Comparison of ENCODE assay signal across 9 cellular contexts in genomic region chr13:49292742-49293498, GRCh38. TPM values are rescaled to one million over a fixed set of nuclear protein-coding genes. Genes with fewer than 3 reads are reported as not detected.
DNase-seq lines count a peak whose midpoint lies in the region; ATAC-seq and TF ChIP-seq lines count a peak whose summit lies in the region.
"Had no signal": no experiment of that assay in that cellular context is flagged by ENCODE, and none has a peak within 500 bp of the region (broad histone marks: within the 10 kb centered on the region; RNA-seq: fewer than 3 reads in every experiment).

No MANE protein-coding gene starts in this region.

- H3K4me3 ChIP-seq in fibroblast of the aortic adventitia (ENCODE audit: low read depth, low read length) (no peak overlapping the region), skeletal muscle cell (ENCODE audit: low read depth, low read length) (no peak overlapping the region), endodermal cell (ENCODE audit: low read length) (no peak overlapping the region)
- H3K4me3 ChIP-seq: A549 had no signal

- no peak overlapping the region for H3K27ac Mint-ChIP-seq in endodermal cell

- H3K27me3 ChIP-seq in endodermal cell (ENCODE audit: control insufficient read depth, insufficient read depth, low read length, poor library complexity, severe bottlenecking) = no peaks in the 10 kb centered on the region

- 72 to 91% methylated on average over 3 to 6 of the region's 6 CpGs for WGBS in endodermal cell (ENCODE audit: insufficient coverage in 1 of 2, insufficient read length in 1 of 2), 2 experiments

- H3K9me3 ChIP-seq in endodermal cell (ENCODE audit: control insufficient read depth, low read length) = no peaks in the 10 kb centered on the region
- H3K9me3 ChIP-seq: A549 had no signal

- ATAC-seq in HG02884 (IDR thresholded peaks at IDR 0.05; ENCODE audit: unreplicated experiment) = no peak
- ATAC-seq: A549 had no signal

- TF ChIP-seq CTCF in fibroblast of the aortic adventitia (IDR thresholded peaks at IDR 0.05; ENCODE audit: insufficient read depth, low read length) = no peak
- TF ChIP-seq CTCF in endodermal cell (conservative IDR thresholded peaks at IDR 0.05) = no peak

- H3K9ac ChIP-seq in endodermal cell (ENCODE audit: extremely low read depth, low read length, poor library complexity, severe bottlenecking) = no peak overlapping the region

- H3K4me1 ChIP-seq in endodermal cell (ENCODE audit: control insufficient read depth, insufficient read depth, low read length) = no peaks in the 10 kb centered on the region
- H3K4me1 ChIP-seq: A549 had no signal

- H3K9me3 Mint-ChIP-seq in endodermal cell = no peaks in the 10 kb centered on the region

- H3K27me3 Mint-ChIP-seq in endodermal cell (ENCODE audit: insufficient read depth) = no peaks in the 10 kb centered on the region

- H3K4me3 Mint-ChIP-seq in endodermal cell = no peak overlapping the region

- peak; percentile 41 for DNase-seq in NCI-H1105 treated with DMSO at 0.1 percent for 48 hours (lab: John Stamatoyannopoulos, UW)
- no peak for DNase-seq in NCI-H1105 (lab: John Stamatoyannopoulos, UW)
- peak; percentile 37 to 43 for DNase-seq in SHP77 (lab: John Stamatoyannopoulos, UW)
- peak; percentile 84 for DNase-seq in fibroblast of the aortic adventitia (ENCODE audit: low read depth)
- peak; percentile 87 for DNase-seq in skeletal muscle cell (ENCODE audit: low read depth)
- no peak for DNase-seq in endodermal cell
- DNase-seq in Kasumi-1 (lab: John Stamatoyannopoulos, UW) = no peak

- H3K36me3 Mint-ChIP-seq in endodermal cell (ENCODE audit: low read depth) = peaks cover 3% of the 10 kb centered on the region

- no peaks in the 10 kb centered on the region for H3K36me3 ChIP-seq in endodermal cell (ENCODE audit: control insufficient read depth, insufficient read depth, low read length)

- H3K27ac ChIP-seq in endodermal cell (ENCODE audit: low read depth, low read length) = no peak overlapping the region
- H3K27ac ChIP-seq: A549 had no signal

- no peaks in the 10 kb centered on the region for H3K4me1 Mint-ChIP-seq in endodermal cell

RNA-seq across cellular contexts. Expression of gene CDADC1, which starts 45.2 kb away (rescaled TPM):
- total RNA-seq in fibroblast of the aortic adventitia (ENCODE audit: low replicate concordance) (3.8 and 9.1 TPM in 2 replicates), endodermal cell (10 to 100 TPM in 1 of 2 donors, 1 to 10 TPM in 1; 6.0 to 15.8 TPM)
- polyA plus RNA-seq in endodermal cell (2013, experiment 1 of 2) = 9.0 TPM
- polyA plus RNA-seq in endodermal cell (2013, experiment 2 of 2) = 11.1 TPM

Comparison
In these comparisons a context has a peak if more than half of its experiments do, and no peak if none do; other contexts are left out.
1. DNase-seq: peak in NCI-H1105 treated with DMSO at 0.1 percent for 48 hours (single experiment), SHP77 (2 of 2), fibroblast of the aortic adventitia (single experiment) and skeletal muscle cell (single experiment); none in NCI-H1105 (single experiment), endodermal cell (single experiment) and Kasumi-1 (0 of 2).